ENCODE assay signal across 1 cellular context in the genomic region with DNA sequence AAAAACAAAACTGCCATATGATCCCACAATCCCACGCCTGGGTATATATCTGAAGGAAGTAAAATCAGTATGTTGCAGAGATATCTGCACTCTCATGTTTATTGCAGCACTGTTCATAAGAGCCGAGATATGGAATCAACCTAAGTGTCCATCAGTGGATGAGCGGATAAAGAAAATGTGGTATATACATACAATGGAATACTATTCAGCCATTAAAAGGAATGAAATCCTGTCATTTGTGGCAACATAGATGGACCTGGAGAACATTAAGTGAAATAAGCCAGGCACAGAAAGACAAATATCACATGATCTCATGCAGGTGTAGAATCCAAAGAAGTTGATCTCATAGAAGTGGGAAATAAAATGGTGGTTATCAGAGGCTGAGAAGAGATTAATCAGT.
TF ChIP-seq lines count a peak whose summit lies in the region.

No MANE protein-coding gene starts in this region.

TF ChIP-seq in A549, 52 proteins besides CTCF, POLR2A, EP300 and RAD21 (continued from another document):
- TF ChIP-seq JUNB (IDR thresholded peaks at IDR 0.05) (no peak), CBX8 (IDR thresholded peaks at IDR 0.05) (no peak), HOXB5 (CRISPR knock-in tag; IDR thresholded peaks at IDR 0.05) (no peak), ZNF302 (CRISPR knock-in tag; IDR thresholded peaks at IDR 0.05) (no peak), NFE2L2 (conservative IDR thresholded peaks at IDR 0.05; ENCODE audit: low read length) (no peak), KDM5A (IDR thresholded peaks at IDR 0.05) (no peak), ZC3H11A (IDR thresholded peaks at IDR 0.05) (no peak), E2F6 (IDR thresholded peaks at IDR 0.05; ENCODE audit: borderline replicate concordance, low read depth) (no peak), HEYL (CRISPR knock-in tag; IDR thresholded peaks at IDR 0.05) (no peak)
- TF ChIP-seq, protein P1, sequence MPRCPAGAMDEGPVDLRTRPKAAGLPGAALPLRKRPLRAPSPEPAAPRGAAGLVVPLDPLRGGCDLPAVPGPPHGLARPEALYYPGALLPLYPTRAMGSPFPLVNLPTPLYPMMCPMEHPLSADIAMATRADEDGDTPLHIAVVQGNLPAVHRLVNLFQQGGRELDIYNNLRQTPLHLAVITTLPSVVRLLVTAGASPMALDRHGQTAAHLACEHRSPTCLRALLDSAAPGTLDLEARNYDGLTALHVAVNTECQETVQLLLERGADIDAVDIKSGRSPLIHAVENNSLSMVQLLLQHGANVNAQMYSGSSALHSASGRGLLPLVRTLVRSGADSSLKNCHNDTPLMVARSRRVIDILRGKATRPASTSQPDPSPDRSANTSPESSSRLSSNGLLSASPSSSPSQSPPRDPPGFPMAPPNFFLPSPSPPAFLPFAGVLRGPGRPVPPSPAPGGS (IDR thresholded peaks at IDR 0.05) = no peak
